ENCODE assay signal across 9 cellular contexts in genomic region chr18:79944126-79944731, GRCh38. TPM values are rescaled to one million over a fixed set of nuclear protein-coding genes. Genes with fewer than 3 reads are reported as not detected.
DNase-seq lines count a peak whose midpoint lies in the region; ATAC-seq and TF ChIP-seq lines count a peak whose summit lies in the region.
"Had no signal": no experiment of that assay in that cellular context is flagged by ENCODE, and none has a peak within 500 bp of the region (broad histone marks: within the 10 kb centered on the region; RNA-seq: fewer than 3 reads in every experiment).

No MANE protein-coding gene starts in this region.

- H3K36me3 ChIP-seq in breast epithelium: no peaks in the 10 kb centered on the region
- H3K36me3 ChIP-seq in mammary epithelial cell (ENCODE audit: insufficient read depth, low read length): peaks cover 4% of the 10 kb centered on the region
- peaks cover 0 to 13% (median 2%) of the 10 kb centered on the region in 4 donors for H3K36me3 ChIP-seq in transverse colon

- H2AFZ ChIP-seq in mammary epithelial cell (ENCODE audit: low read depth, low read length): no peak overlapping the region

- H3K27ac ChIP-seq in breast epithelium (peak overlapping the region; percentile 55 to 82), mammary epithelial cell (ENCODE audit: insufficient read depth, low read depth, low read length) (no peak overlapping the region), coronary artery (no peak overlapping the region), transverse colon (peak overlapping the region; percentile 68 to 88 (median 76))

- TF ChIP-seq EP300 in transverse colon (IDR thresholded peaks at IDR 0.05; ENCODE audit: low read depth): no peak

- peaks cover 98% of the 10 kb centered on the region for H3K79me2 ChIP-seq in mammary epithelial cell (ENCODE audit: insufficient read depth, low read length)

- no peak for TF ChIP-seq POLR2A in breast epithelium (IDR thresholded peaks at IDR 0.05)
- TF ChIP-seq POLR2A in transverse colon (IDR thresholded peaks at IDR 0.05): no peak
- TF ChIP-seq POLR2A in GM18505 (IDR thresholded peaks at IDR 0.05; ENCODE audit: borderline replicate concordance, extremely low read depth, insufficient read depth, insufficient read length): no peak

- H3K9me3 ChIP-seq in breast epithelium (no peaks in the 10 kb centered on the region), mammary epithelial cell (replicated peaks; ENCODE audit: insufficient read depth, low read length) (no peaks in the 10 kb centered on the region), transverse colon (no peaks in the 10 kb centered on the region)

- intact Hi-C loops in breast epithelium (cut with DNase I; ENCODE audit: low total_unique reads) (no loop called here), mammary epithelial cell (cut with micrococcal nuclease) (no loop called here), transverse colon (cut with DNase I; ENCODE audit: low total_unique reads) (no loop called here)

- 41% methylated on average over 5 of the region's 11 CpGs for WGBS in mammary epithelial cell (ENCODE audit: low coverage, missing lambda C conversion rate)
- 57% methylated on average over 11 of the region's 11 CpGs; no CpG with 5 or more reads in 1 of the 2 donors for WGBS in transverse colon (ENCODE audit: low coverage in 1 of 2), 2 donors

- DNase-seq in breast epithelium (ENCODE audit: low spot score in 2 of 2): peak; percentile 26 to 44
- no peak for DNase-seq in mammary epithelial cell
- DNase-seq in NCI-H2171 (lab: John Stamatoyannopoulos, UW): peak; percentile 24
- DNase-seq in coronary artery (ENCODE audit: low spot score): peak; percentile 58
- DNase-seq in transverse colon: peak; percentile 38
- DNase-seq in OCI-M2 (lab: John Stamatoyannopoulos, UW; ENCODE audit: unreplicated experiment): no peak
- DNase-seq in middle frontal gyrus (ENCODE audit: extremely low spot score, low spot score): no peak
- DNase-seq: NCI-H2029 had no signal

- H3K27me3 ChIP-seq in breast epithelium: no peaks in the 10 kb centered on the region
- H3K27me3 ChIP-seq in mammary epithelial cell (ENCODE audit: insufficient read depth, low read length): no peaks in the 10 kb centered on the region
- no peaks in the 10 kb centered on the region for H3K27me3 ChIP-seq in transverse colon

- H4K20me1 ChIP-seq in mammary epithelial cell (ENCODE audit: insufficient read depth, low read length): peaks cover 5% of the 10 kb centered on the region

- H3K9ac ChIP-seq in mammary epithelial cell (ENCODE audit: insufficient read depth, low read length): no peak overlapping the region

- no peak for TF ChIP-seq CTCF in breast epithelium (IDR thresholded peaks at IDR 0.05)
- TF ChIP-seq CTCF in mammary epithelial cell (conservative IDR thresholded peaks at IDR 0.05 in 1 of 2, IDR thresholded peaks at IDR 0.05 in 1 of 2; ENCODE audit: extremely low read depth in 1 of 2, insufficient read depth in 1 of 2, low read depth in 1 of 2, low read length in 2 of 2): no peak
- TF ChIP-seq CTCF in coronary artery (IDR thresholded peaks at IDR 0.05): no peak
- TF ChIP-seq CTCF in transverse colon (IDR thresholded peaks at IDR 0.05): no peak

- CTCF ChIA-PET in mammary epithelial cell (lab: Charles Lee; ENCODE audit: low non-redundant PET): no interaction called here

- peaks cover 0 to 11% of the 10 kb centered on the region in 2 donors for H3K4me1 ChIP-seq in breast epithelium
- peaks cover 18% of the 10 kb centered on the region for H3K4me1 ChIP-seq in mammary epithelial cell (ENCODE audit: insufficient read depth, low read length)
- peaks cover 13 to 89% (median 59%) of the 10 kb centered on the region in 4 donors for H3K4me1 ChIP-seq in transverse colon

- no peak overlapping the region for H3K4me2 ChIP-seq in mammary epithelial cell (ENCODE audit: insufficient read depth, low read depth, low read length)

- BruUV-seq in mammary epithelial cell (replicated peaks; lab: Mats Ljungman, UMichigan): no TSS peak

- no peak for ATAC-seq in GM18505 (IDR thresholded peaks at IDR 0.05; ENCODE audit: unreplicated experiment)

- in situ Hi-C loops in mammary epithelial cell (cut with MboI; ENCODE audit: low sequenced_read_pairs in 2 of 2): no loop called here
- in situ Hi-C loops in transverse colon (cut with MboI; ENCODE audit: low pct_ligation_motif_present in 1 of 4, low pct_unique_long_range_greater_than_20kb in 1 of 4, low sequenced_read_pairs in 3 of 4): no loop called here

- H3K4me3 ChIP-seq in breast epithelium (peak overlapping the region in 1 of 3 donors; percentile 5), mammary epithelial cell (replicated peaks in 1 of 3; ENCODE audit: insufficient read depth in 1 of 3, low read depth in 2 of 3, low read length in 3 of 3) (no peak overlapping the region), coronary artery (no peak overlapping the region), transverse colon (no peak overlapping the region)

- dilution Hi-C loops in mammary epithelial cell (cut with HindIII; ENCODE audit: low sequenced_read_pairs): no loop called here

RNA-seq across cellular contexts. Expression of gene SLC66A2, which starts 7.2 kb away (rescaled TPM):
- total RNA-seq in breast epithelium: 100 to 1,000 TPM in 1 of 3 donors, 10 to 100 TPM in 2; 45.2 to 141 (median 65.9) TPM
- 10 to 100 TPM; 40.0 to 42.7 TPM for total RNA-seq in mammary epithelial cell
- 28.8 TPM for polyA plus RNA-seq in mammary epithelial cell
- 40.9 TPM for polyA minus RNA-seq in mammary epithelial cell
- 100 to 1,000 TPM in 2 of 4 donors, 10 to 100 TPM in 2; 56.5 to 183 (median 92.9) TPM for total RNA-seq in transverse colon

RNA-seq across cellular contexts. Expression of gene HSBP1L1, which starts 20.2 kb away (rescaled TPM):
- total RNA-seq in breast epithelium: 10 to 100 TPM; 24.6 to 42.1 (median 38.3) TPM
- 10 to 100 TPM; 14.2 to 33.8 TPM for total RNA-seq in mammary epithelial cell
- 21.0 TPM for polyA plus RNA-seq in mammary epithelial cell
- polyA minus RNA-seq in mammary epithelial cell: 22.9 TPM
- total RNA-seq in transverse colon: 100 to 1,000 TPM in 2 of 4 donors, 10 to 100 TPM in 2; 48.4 to 211 (median 109) TPM

RNA-seq across cellular contexts. Expression of gene TXNL4A, which starts 44.1 kb away (rescaled TPM):
- total RNA-seq in breast epithelium (10 to 100 TPM; 21.4 to 39.2 (median 23.9) TPM), mammary epithelial cell (100 to 1,000 TPM in 1 of 2 donors, 10 to 100 TPM in 1; 32.8 to 100 TPM), transverse colon (10 to 100 TPM in 3 of 4 donors, 1 to 10 TPM in 1; 4.1 to 36.8 (median 31.0) TPM)
- 102 TPM for polyA plus RNA-seq in mammary epithelial cell
- polyA minus RNA-seq in mammary epithelial cell: 27.5 TPM

Comparison
In these comparisons a context has a peak if more than half of its experiments do, and no peak if none do; other contexts are left out.
1. DNase-seq: peak in breast epithelium (2 of 2), NCI-H2171 (single experiment), coronary artery (single experiment) and transverse colon (single experiment); none in mammary epithelial cell (single experiment), OCI-M2 (single experiment) and middle frontal gyrus (single experiment).
2. H3K27ac ChIP-seq: peak in breast epithelium (2 of 2) and transverse colon (4 of 4); none in mammary epithelial cell (single experiment) and coronary artery (0 of 2).